Comparison of ENCODE assay signal across 8 cellular contexts in the genomic region with DNA sequence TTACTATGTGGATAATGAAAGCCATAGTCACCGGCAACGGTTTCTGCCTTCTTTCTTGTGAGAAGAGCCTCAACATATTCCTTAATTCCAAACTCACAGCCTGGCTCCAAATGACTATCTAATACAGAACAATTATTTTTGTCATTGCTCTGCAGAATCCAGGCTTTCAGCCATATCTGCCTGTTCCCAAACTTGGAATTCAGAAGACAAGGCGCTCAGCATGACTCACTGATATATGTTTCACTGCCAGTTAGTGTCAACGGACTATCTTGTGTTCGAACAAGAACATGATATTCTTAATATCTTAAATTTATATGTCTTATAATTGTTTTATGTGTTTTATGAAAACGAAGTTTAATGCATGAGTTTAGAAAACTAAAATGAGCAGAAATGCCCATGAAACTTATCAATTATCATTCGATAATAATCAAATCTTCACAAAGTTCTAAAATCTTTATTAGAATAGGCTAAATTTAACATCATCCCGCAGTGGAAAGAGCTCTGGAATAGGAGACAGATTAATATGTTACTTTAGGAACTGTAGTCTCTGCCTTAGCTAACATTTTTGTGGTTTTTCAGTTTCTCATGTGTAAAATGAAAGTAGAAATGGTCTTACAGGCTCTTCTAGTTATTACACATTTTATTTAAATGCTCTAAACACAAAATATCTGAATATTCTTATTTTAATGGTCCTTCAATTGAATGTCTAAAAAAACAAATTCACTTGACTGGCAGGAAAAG.
DNase-seq lines count a peak whose midpoint lies in the region; ATAC-seq and TF ChIP-seq lines count a peak whose summit lies in the region.
"Had no signal": no experiment of that assay in that cellular context is flagged by ENCODE, and none has a peak within 500 bp of the region (broad histone marks: within the 10 kb centered on the region; RNA-seq: fewer than 3 reads in every experiment).

No MANE protein-coding gene starts in this region.

- H3K4me3 Mint-ChIP-seq in naive thymus-derived CD4-positive, alpha-beta T cell = no peak overlapping the region
- H3K4me3 Mint-ChIP-seq: activated T-cell treated with anti-CD3 and anti-CD28 coated beads, Interleukin-2, amount 50 U/mL, for 72 hours had no signal

- H3K4me3 ChIP-seq in naive thymus-derived CD4-positive, alpha-beta T cell (ENCODE audit: low read length) = no peak overlapping the region

- H3K4me1 ChIP-seq in naive thymus-derived CD4-positive, alpha-beta T cell (ENCODE audit: control insufficient read depth in 2 of 2, insufficient read depth in 2 of 2, low read length in 2 of 2) = peaks cover 0 to 8% of the 10 kb centered on the region in 2 donors

- no peaks in the 10 kb centered on the region for H3K36me3 ChIP-seq in naive thymus-derived CD4-positive, alpha-beta T cell (ENCODE audit: control insufficient read depth in 2 of 3, insufficient read depth in 3 of 3, low read length in 3 of 3)

- intact Hi-C loops in sciatic nerve (cut with DNase I) = no loop called here
- intact Hi-C loops in naive thymus-derived CD4-positive, alpha-beta T cell (cut with micrococcal nuclease) = no loop called here

- ATAC-seq in GM19043 (IDR thresholded peaks at IDR 0.05; ENCODE audit: low read depth, unreplicated experiment) = peak; percentile 88
- ATAC-seq in HG02884 (IDR thresholded peaks at IDR 0.05; ENCODE audit: unreplicated experiment) = peak; percentile 87
- ATAC-seq in sciatic nerve = peak; percentile 49
- ATAC-seq in naive thymus-derived CD4-positive, alpha-beta T cell = no peak
- no peak for ATAC-seq in left lobe of liver
- ATAC-seq: activated T-cell treated with anti-CD3 and anti-CD28 coated beads, Interleukin-2, amount 50 U/mL, for 72 hours had no signal

- peaks cover 0 to 3% (median 0%) of the 10 kb centered on the region in 5 donors for H3K36me3 Mint-ChIP-seq in naive thymus-derived CD4-positive, alpha-beta T cell

- no peak overlapping the region for H3K27ac Mint-ChIP-seq in naive thymus-derived CD4-positive, alpha-beta T cell
- H3K27ac Mint-ChIP-seq: activated T-cell treated with anti-CD3 and anti-CD28 coated beads, Interleukin-2, amount 50 U/mL, for 72 hours had no signal

- H3K9me3 ChIP-seq in naive thymus-derived CD4-positive, alpha-beta T cell (ENCODE audit: control insufficient read depth in 2 of 3, low read length in 3 of 3) = no peaks in the 10 kb centered on the region

- POLR2A ChIA-PET in naive thymus-derived CD4-positive, alpha-beta T cell (lab: Charles Lee) = interaction anchor here (0.6 kb wide), 1 partner anchor 24 kb away, joined by 3 read pairs; no protein-coding TSS in a partner anchor
- POLR2A ChIA-PET in HEK293T (lab: Yijun Ruan, JAX) = no interaction called here

- no peaks in the 10 kb centered on the region for H3K27me3 ChIP-seq in naive thymus-derived CD4-positive, alpha-beta T cell (ENCODE audit: control insufficient read depth in 2 of 2, insufficient read depth in 2 of 2, low read length in 2 of 2)

- peaks cover 0 to 2% (median 0%) of the 10 kb centered on the region in 11 donors for H3K9me3 Mint-ChIP-seq in naive thymus-derived CD4-positive, alpha-beta T cell
- H3K9me3 Mint-ChIP-seq: activated T-cell treated with anti-CD3 and anti-CD28 coated beads, Interleukin-2, amount 50 U/mL, for 72 hours had no signal

- no peak overlapping the region for H3K27ac ChIP-seq in naive thymus-derived CD4-positive, alpha-beta T cell (ENCODE audit: low read depth, low read length)

- H3K27me3 Mint-ChIP-seq in naive thymus-derived CD4-positive, alpha-beta T cell = no peaks in the 10 kb centered on the region

- CTCF ChIA-PET in naive thymus-derived CD4-positive, alpha-beta T cell (lab: Charles Lee) = no interaction called here
- CTCF ChIA-PET in HEK293T (lab: Yijun Ruan, JAX) = no interaction called here

- peaks cover 0 to 11% (median 4%) of the 10 kb centered on the region in 7 donors for H3K4me1 Mint-ChIP-seq in naive thymus-derived CD4-positive, alpha-beta T cell

- DNase-seq in RPMI7951 (ENCODE audit: low read depth) (peak; percentile 75), sciatic nerve (ENCODE audit: low spot score) (no peak), HEK293T (ENCODE audit: extremely low spot score) (no peak), left lobe of liver (ENCODE audit: low spot score) (no peak)
- DNase-seq in naive thymus-derived CD4-positive, alpha-beta T cell = no peak
- DNase-seq: activated T-cell treated with anti-CD3 and anti-CD28 coated beads, Interleukin-2, amount 50 U/mL, for 72 hours had no signal

TF ChIP-seq in HEK293T, 16 proteins besides CTCF, POLR2A, EP300 and RAD21:
- TF ChIP-seq ZNF384 (IDR thresholded peaks at IDR 0.05) (no peak), LEF1 (IDR thresholded peaks at IDR 0.05; ENCODE audit: borderline replicate concordance) (no peak), SUZ12 (IDR thresholded peaks at IDR 0.05) (no peak), SP1 (IDR thresholded peaks at IDR 0.05) (no peak), L3MBTL2 (conservative IDR thresholded peaks at IDR 0.05) (no peak), CTBP1 (IDR thresholded peaks at IDR 0.05; ENCODE audit: borderline replicate concordance) (no peak), ARNT (IDR thresholded peaks at IDR 0.05) (no peak), NFRKB (IDR thresholded peaks at IDR 0.05) (no peak), HDGF (IDR thresholded peaks at IDR 0.05; ENCODE audit: borderline replicate concordance) (no peak), FOXA1 (IDR thresholded peaks at IDR 0.05) (no peak), FOXK2 (IDR thresholded peaks at IDR 0.05) (no peak), TARDBP (IDR thresholded peaks at IDR 0.05) (no peak), BHLHE40 (IDR thresholded peaks at IDR 0.05; ENCODE audit: borderline replicate concordance) (no peak), FOXM1 (IDR thresholded peaks at IDR 0.05; ENCODE audit: borderline replicate concordance) (no peak), ELF4 (IDR thresholded peaks at IDR 0.05) (no peak)
- TF ChIP-seq, protein P1, sequence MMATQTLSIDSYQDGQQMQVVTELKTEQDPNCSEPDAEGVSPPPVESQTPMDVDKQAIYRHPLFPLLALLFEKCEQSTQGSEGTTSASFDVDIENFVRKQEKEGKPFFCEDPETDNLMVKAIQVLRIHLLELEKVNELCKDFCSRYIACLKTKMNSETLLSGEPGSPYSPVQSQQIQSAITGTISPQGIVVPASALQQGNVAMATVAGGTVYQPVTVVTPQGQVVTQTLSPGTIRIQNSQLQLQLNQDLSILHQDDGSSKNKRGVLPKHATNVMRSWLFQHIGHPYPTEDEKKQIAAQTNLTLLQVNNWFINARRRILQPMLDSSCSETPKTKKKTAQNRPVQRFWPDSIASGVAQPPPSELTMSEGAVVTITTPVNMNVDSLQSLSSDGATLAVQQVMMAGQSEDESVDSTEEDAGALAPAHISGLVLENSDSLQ (IDR thresholded peaks at IDR 0.05) = no peak

Comparison
In these comparisons a context has a peak if more than half of its experiments do, and no peak if none do; other contexts are left out.
1. ATAC-seq: peak in GM19043 (single experiment), HG02884 (single experiment) and sciatic nerve (single experiment); none in naive thymus-derived CD4-positive, alpha-beta T cell (single experiment) and left lobe of liver (single experiment).